ENCODE assay signal across 8 cellular contexts in the genomic region with DNA sequence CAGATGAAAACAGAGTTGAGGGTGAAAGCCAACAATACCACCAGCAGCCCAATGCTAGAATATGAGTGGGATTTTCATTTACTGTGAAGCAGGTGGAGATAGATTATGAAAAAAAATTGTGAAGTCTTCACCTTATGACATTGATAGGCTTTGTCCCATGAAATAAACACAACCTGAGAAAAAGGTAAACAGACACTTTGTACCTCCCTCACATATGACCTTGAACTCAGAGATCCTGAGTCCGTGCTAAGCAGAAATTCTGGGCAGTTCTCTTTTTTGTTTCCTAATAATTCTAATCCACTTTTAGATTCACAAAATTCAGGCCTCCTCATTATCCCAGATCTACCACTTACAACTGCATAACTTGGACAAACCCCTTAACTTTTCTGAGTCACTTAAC.
"Had no signal": no experiment of that assay in that cellular context is flagged by ENCODE, and none has a peak within 500 bp of the region (broad histone marks: within the 10 kb centered on the region; RNA-seq: fewer than 3 reads in every experiment).

No MANE protein-coding gene starts in this region.

- FAIRE-seq: G401.6, GM12878, GM12891, GM12892, GM18507, GM19239 had no signal

- H3K4me3 ChIP-seq: GM12878 had no signal

- DNase-seq: GDM1, GF-D8 had no signal

- ATAC-seq: GM12878 had no signal
